8 cellular contexts compared by ENCODE assay signal in genomic region chr4:177339794-177340374, GRCh38. TPM values are rescaled to one million over a fixed set of nuclear protein-coding genes. Genes with fewer than 3 reads are reported as not detected.
A peak's percentile ranks its signal among the peaks of the same experiment; 100 is the strongest.
DNase-seq lines count a peak whose midpoint lies in the region; ATAC-seq, FAIRE-seq and TF ChIP-seq lines count a peak whose summit lies in the region.

No MANE protein-coding gene starts in this region.

- FAIRE-seq in bronchial epithelial cell (lab: Jason Lieb, UNC) (no peak), HepG2 (lab: Jason Lieb, UNC) (peak; percentile 4)

- CTCF ChIA-PET in HepG2 (lab: Yijun Ruan, JAX; ENCODE audit: low intra/inter-chr PET ratio, low total read pairs), result interaction anchor here (2.5 kb wide), 1 partner anchor 89 kb away, joined by 28 read pairs; no protein-coding TSS in a partner anchor

- H3K4me1 Mint-ChIP-seq in CD14-positive monocyte, result peaks cover 5% of the 10 kb centered on the region

- H3K27me3 ChIP-seq in bronchial epithelial cell (ENCODE audit: control insufficient read depth, insufficient read depth, low read length), result no peaks in the 10 kb centered on the region
- H3K27me3 ChIP-seq in HepG2 (ENCODE audit: control insufficient read depth in 1 of 2, insufficient read depth in 2 of 2, low read length in 2 of 2), result no peaks in the 10 kb centered on the region

- H3K27ac Mint-ChIP-seq in CD14-positive monocyte, result peak overlapping the region in 1 of 7 donors; percentile 70

- no peaks in the 10 kb centered on the region for H4K20me1 ChIP-seq in HepG2 (ENCODE audit: insufficient read depth, low read length)

- DNase-seq in CD14-positive monocyte (ENCODE audit: low spot score) (no peak), NCI-H526 treated with DMSO at 0.1 percent for 48 hours (lab: John Stamatoyannopoulos, UW) (peak; percentile 23), bronchial epithelial cell (ENCODE audit: low read depth) (peak; percentile 47), HepG2 (ENCODE audit: low spot score) (peak; percentile 29), NCI-H146 (lab: John Stamatoyannopoulos, UW) (no peak), nucleus accumbens (lab: John Stamatoyannopoulos, UW) (no peak)

- intact Hi-C loops in CD14-positive monocyte (cut with micrococcal nuclease), result loop anchor here (2.0 to 5.0 kb wide), 2 partner anchors 88 to 89 kb away; no protein-coding TSS in a partner anchor
- intact Hi-C loops in HepG2 (cut with micrococcal nuclease; ENCODE audit: unreplicated experiment), result loop anchor here (1.0 kb wide), 2 partner anchors 90 to 289 kb away; no protein-coding TSS in a partner anchor

- peak; percentile 34; the same call in 1 of the 2 replicates for TF ChIP-seq RAD21 in HepG2 (CRISPR knock-in tag; IDR thresholded peaks at IDR 0.05)

- no peaks in the 10 kb centered on the region for H3K79me2 ChIP-seq in HepG2 (ENCODE audit: insufficient read depth, low read length)

- ATAC-seq in GM18517 (IDR thresholded peaks at IDR 0.05; ENCODE audit: unreplicated experiment) (peak; percentile 98), HG02938 (IDR thresholded peaks at IDR 0.05; ENCODE audit: unreplicated experiment) (peak; percentile 98), HepG2 (peak; percentile 89)

- TF ChIP-seq EP300 in HepG2 (IDR thresholded peaks at IDR 0.05; ENCODE audit: low read depth in 2 of 2, low read length in 2 of 2) (no peak), HepG2 (CRISPR knock-in tag; IDR thresholded peaks at IDR 0.05; ENCODE audit: borderline replicate concordance) (no peak)

- no peaks in the 10 kb centered on the region for H3K27me3 Mint-ChIP-seq in CD14-positive monocyte (ENCODE audit: low read depth in 3 of 3)

- no peak overlapping the region for H3K4me3 ChIP-seq in bronchial epithelial cell (ENCODE audit: low read depth, low read length)
- H3K4me3 ChIP-seq in HepG2 (replicated peaks in 1 of 3; ENCODE audit: insufficient read depth in 1 of 3, low read depth in 2 of 3, low read length in 3 of 3), result no peak overlapping the region

- no peak for TF ChIP-seq POLR2A in HepG2 (IDR thresholded peaks at IDR 0.05; ENCODE audit: insufficient read depth in 1 of 2, low read depth in 2 of 2, low read length in 2 of 2)

- no peak overlapping the region for H3K9ac ChIP-seq in HepG2 (ENCODE audit: insufficient read depth, low read depth, low read length)

- H3K36me3 ChIP-seq in bronchial epithelial cell (ENCODE audit: control insufficient read depth, insufficient read depth, low read length) (no peaks in the 10 kb centered on the region), HepG2 (replicated peaks in 1 of 2; ENCODE audit: control insufficient read depth in 1 of 2, insufficient read depth in 2 of 2, low read length in 2 of 2) (peaks cover 0 to 6% of the 10 kb centered on the region in 2 experiments; a peak in 2 of 5 replicates)

- no peaks in the 10 kb centered on the region for H3K9me3 Mint-ChIP-seq in CD14-positive monocyte

- peaks cover 37 to 56% of the 10 kb centered on the region in 2 donors for H3K36me3 Mint-ChIP-seq in CD14-positive monocyte

- no peak overlapping the region for H3K4me2 ChIP-seq in HepG2 (ENCODE audit: low read depth, low read length)

- BruUV-seq in HepG2 (replicated peaks; lab: Mats Ljungman, UMichigan), result no TSS peak

- in situ Hi-C loops in HepG2 (cut with HindIII; ENCODE audit: extremely low pct_ligation_motif_present, low pct_unique_long_range_greater_than_20kb), result loop anchor here (5.0 kb wide), 1 partner anchor 88 kb away; no protein-coding TSS in a partner anchor

- H3K4me3 Mint-ChIP-seq in CD14-positive monocyte, result no peak overlapping the region

- 68% methylated on average over 2 of the region's 2 CpGs for WGBS in HepG2 (ENCODE audit: low lambda C conversion rate)

- TF ChIP-seq CTCF in CD14-positive monocyte (IDR thresholded peaks at IDR 0.05) (peak; percentile 75), bronchial epithelial cell (IDR thresholded peaks at IDR 0.05; ENCODE audit: insufficient read depth, low read length, severe bottlenecking) (peak; percentile 49), HepG2 (CRISPR knock-in tag; IDR thresholded peaks at IDR 0.05) (peak; percentile 57)

- POLR2A ChIA-PET in HepG2 (lab: Yijun Ruan, JAX), result no interaction called here

- H2AFZ ChIP-seq in HepG2 (ENCODE audit: low read length), result no peak overlapping the region

- H3K27ac ChIP-seq in HepG2 (ENCODE audit: extremely low read length, insufficient read depth, low read length), result no peak overlapping the region

- 0 out of 2 replicates have a peak, but pooled peaks cover 6% of the 10 kb centered on the region for H3K4me1 ChIP-seq in HepG2 (ENCODE audit: insufficient read depth, low read length)

- H3K9me3 ChIP-seq in HepG2 (ENCODE audit: low read length), result no peaks in the 10 kb centered on the region

TF ChIP-seq in HepG2, 621 proteins besides CTCF, POLR2A, EP300 and RAD21 (continues in another document):
- TF ChIP-seq SMC3 (IDR thresholded peaks at IDR 0.05; ENCODE audit: low read length) (peak; percentile 71), ZNF101 (CRISPR knock-in tag; IDR thresholded peaks at IDR 0.05; ENCODE audit: borderline replicate concordance, low read depth) (no peak), CCAR2 (optimal IDR thresholded peaks at IDR 0.05; ENCODE audit: low read depth, low read length) (no peak), HNF1A (IDR thresholded peaks at IDR 0.05; ENCODE audit: low read depth) (no peak), HNF1A (CRISPR knock-in tag; IDR thresholded peaks at IDR 0.05; ENCODE audit: borderline replicate concordance) (no peak), STAG1 (CRISPR knock-in tag; IDR thresholded peaks at IDR 0.05) (peak; percentile 65), NFRKB (IDR thresholded peaks at IDR 0.05) (no peak), PREB (CRISPR knock-in tag; IDR thresholded peaks at IDR 0.05) (no peak), RXRB (CRISPR knock-in tag; IDR thresholded peaks at IDR 0.05; ENCODE audit: borderline replicate concordance) (0 out of 2 replicates have a peak, but pooled peaks have one; percentile 14), ZNF235 (CRISPR knock-in tag; IDR thresholded peaks at IDR 0.05; ENCODE audit: borderline replicate concordance) (no peak)

RNA-seq across cellular contexts. Expression of gene NEIL3, which starts 30.2 kb away (rescaled TPM):
- under 1 TPM; 0.70 to 0.85 TPM for polyA plus RNA-seq in CD14-positive monocyte
- 0.53 and 0.90 TPM in 2 replicates for total RNA-seq in bronchial epithelial cell
- 8.4 and 10.6 TPM in 2 replicates for total RNA-seq in HepG2 (2016; rRNA removed; fragmentation: Illumina TruSeq; extraction: Trizol)
- 13.8 and 17.3 TPM in 2 replicates for total RNA-seq in HepG2 (2016; cell fraction: cytosol; rRNA removed; fragmentation: Illumina TruSeq; extraction: Trizol; ENCODE audit: low read depth)
- total RNA-seq in HepG2 (2016; cell fraction: insoluble cytoplasmic fraction; rRNA removed; fragmentation: Illumina TruSeq; extraction: Trizol), result 7.6 and 9.5 TPM in 2 replicates
- total RNA-seq in HepG2 (2016; cell fraction: membrane; rRNA removed; fragmentation: Illumina TruSeq; extraction: Trizol), result 7.2 and 7.5 TPM in 2 replicates
- total RNA-seq in HepG2 (2016; cell fraction: nucleus; rRNA removed; fragmentation: Illumina TruSeq; extraction: Trizol), result 7.6 and 8.8 TPM in 2 replicates
- polyA plus RNA-seq in HepG2 (2011; rRNA removed), result 1.9 and 3.5 TPM in 2 replicates
- 1.4 and 1.7 TPM in 2 replicates for polyA plus RNA-seq in HepG2 (2011; cell fraction: cytosol; rRNA removed)
- polyA plus RNA-seq in HepG2 (2011; cell fraction: nucleus; rRNA removed), result 2.1 and 2.3 TPM in 2 replicates
- polyA plus RNA-seq in HepG2 (2012), result 1.1 and 2.2 TPM in 2 replicates
- polyA plus RNA-seq in HepG2 (2016; cell fraction: cytosol; fragmentation: Illumina TruSeq; extraction: Trizol; ENCODE audit: low read depth), result 0.38 and 0.50 TPM in 2 replicates
- 9.3 and 9.8 TPM in 2 replicates for polyA plus RNA-seq in HepG2 (2016; cell fraction: insoluble cytoplasmic fraction; fragmentation: Illumina TruSeq; extraction: Trizol; ENCODE audit: low read depth)
- 0.87 and 1.3 TPM in 2 replicates for polyA plus RNA-seq in HepG2 (2016; cell fraction: membrane; fragmentation: Illumina TruSeq; extraction: Trizol; ENCODE audit: low read depth)
- 7.0 and 7.3 TPM in 2 replicates for polyA plus RNA-seq in HepG2 (2016; cell fraction: nucleus; fragmentation: Illumina TruSeq; extraction: Trizol; ENCODE audit: insufficient read depth, low read depth)
- 2.4 and 9.0 TPM in 2 replicates for polyA minus RNA-seq in HepG2 (2011; rRNA and poly(A)+ RNA removed; ENCODE audit: low replicate concordance)
- 2.4 and 4.0 TPM in 2 replicates for polyA minus RNA-seq in HepG2 (2011; cell fraction: cytosol; rRNA and poly(A)+ RNA removed)
- 7.8 and 9.9 TPM in 2 replicates for polyA minus RNA-seq in HepG2 (2011; cell fraction: nucleus; rRNA and poly(A)+ RNA removed)

Comparison
In these comparisons a context has a peak if more than half of its experiments do, and no peak if none do; other contexts are left out.
1. DNase-seq: peak in NCI-H526 treated with DMSO at 0.1 percent for 48 hours (single experiment), bronchial epithelial cell (single experiment) and HepG2 (single experiment); none in CD14-positive monocyte (single experiment), NCI-H146 (single experiment) and nucleus accumbens (0 of 56).
2. Peak in every context shown above with its lines, with median percentiles within 50 percentile points of each other: CTCF ChIP-seq and ATAC-seq.